20 cellular contexts compared by ENCODE assay signal in the genomic region with DNA sequence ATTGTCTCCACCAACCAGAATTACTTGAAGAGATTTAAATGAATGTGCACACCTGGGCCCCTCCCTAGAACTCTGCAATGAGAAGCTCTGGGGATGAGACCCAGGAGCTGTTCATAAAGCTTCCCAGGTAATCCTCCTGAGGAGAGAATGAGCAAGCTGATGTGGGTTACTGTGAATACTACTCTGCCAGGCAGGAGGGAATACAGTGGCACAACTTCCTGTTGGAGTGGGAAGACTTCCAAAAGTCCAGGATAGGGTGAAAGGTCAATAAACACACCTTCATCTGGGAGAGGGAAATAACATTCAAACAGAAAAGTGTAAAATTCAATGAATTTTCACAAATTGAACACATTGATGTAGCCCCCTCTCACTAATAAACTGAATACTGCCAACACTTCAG.
A peak's percentile ranks its signal among the peaks of the same experiment; 100 is the strongest.
DNase-seq lines count a peak whose midpoint lies in the region; ATAC-seq, FAIRE-seq and TF ChIP-seq lines count a peak whose summit lies in the region.
"Had no signal": no experiment of that assay in that cellular context is flagged by ENCODE, and none has a peak within 500 bp of the region (broad histone marks: within the 10 kb centered on the region; RNA-seq: fewer than 3 reads in every experiment).

No MANE protein-coding gene starts in this region.

- H3K9ac ChIP-seq in HepG2 (ENCODE audit: insufficient read depth, low read depth, low read length) (no peak overlapping the region), mammary epithelial cell (ENCODE audit: insufficient read depth, low read length) (no peak overlapping the region)

- in situ Hi-C loops in HepG2 (cut with HindIII; ENCODE audit: extremely low pct_ligation_motif_present, low pct_unique_long_range_greater_than_20kb): no loop called here
- in situ Hi-C loops in mammary epithelial cell (cut with MboI; ENCODE audit: low sequenced_read_pairs in 2 of 2): no loop called here

- H3K36me3 ChIP-seq in right lobe of liver (no peaks in the 10 kb centered on the region), HepG2 (replicated peaks in 1 of 2; ENCODE audit: control insufficient read depth in 1 of 2, insufficient read depth in 2 of 2, low read length in 2 of 2) (no peaks in the 10 kb centered on the region), mammary epithelial cell (ENCODE audit: insufficient read depth, low read length) (no peaks in the 10 kb centered on the region), heart right ventricle (no peaks in the 10 kb centered on the region)

- H4K20me1 ChIP-seq in HepG2 (ENCODE audit: insufficient read depth, low read length) (no peaks in the 10 kb centered on the region), mammary epithelial cell (ENCODE audit: insufficient read depth, low read length) (no peaks in the 10 kb centered on the region)

- TF ChIP-seq POLR2A in right lobe of liver (IDR thresholded peaks at IDR 0.05): no peak
- no peak for TF ChIP-seq POLR2A in HepG2 (IDR thresholded peaks at IDR 0.05; ENCODE audit: insufficient read depth in 1 of 2, low read depth in 2 of 2, low read length in 2 of 2)

- no peak overlapping the region for H3K4me3 ChIP-seq in right lobe of liver
- H3K4me3 ChIP-seq in HepG2 (replicated peaks in 1 of 3; ENCODE audit: insufficient read depth in 1 of 3, low read depth in 2 of 3, low read length in 3 of 3): no peak overlapping the region
- no peak overlapping the region for H3K4me3 ChIP-seq in mammary epithelial cell (replicated peaks in 1 of 3; ENCODE audit: insufficient read depth in 1 of 3, low read depth in 2 of 3, low read length in 3 of 3)
- H3K4me3 ChIP-seq in heart right ventricle: no peak overlapping the region
- H3K4me3 ChIP-seq: A549 had no signal

- H3K27me3 ChIP-seq in right lobe of liver (no peaks in the 10 kb centered on the region), HepG2 (ENCODE audit: control insufficient read depth in 1 of 2, insufficient read depth in 2 of 2, low read length in 2 of 2) (no peaks in the 10 kb centered on the region), mammary epithelial cell (ENCODE audit: insufficient read depth, low read length) (no peaks in the 10 kb centered on the region), heart right ventricle (no peaks in the 10 kb centered on the region)

- dilution Hi-C loops in mammary epithelial cell (cut with HindIII; ENCODE audit: low sequenced_read_pairs): no loop called here

- H2AFZ ChIP-seq in HepG2 (ENCODE audit: low read length) (no peak overlapping the region), mammary epithelial cell (ENCODE audit: low read depth, low read length) (peak overlapping the region; percentile 49)

- no peak for FAIRE-seq in HepG2 (lab: Jason Lieb, UNC)
- FAIRE-seq: A549, D721Med, HTR-8/SVneo had no signal

- H3K4me2 ChIP-seq in HepG2 (ENCODE audit: low read depth, low read length): no peak overlapping the region
- no peak overlapping the region for H3K4me2 ChIP-seq in mammary epithelial cell (ENCODE audit: insufficient read depth, low read depth, low read length)
- H3K4me2 ChIP-seq: A549 had no signal

- CTCF ChIA-PET in HepG2 (lab: Yijun Ruan, JAX; ENCODE audit: low intra/inter-chr PET ratio, low total read pairs): no interaction called here
- CTCF ChIA-PET in mammary epithelial cell (lab: Charles Lee; ENCODE audit: low non-redundant PET): no interaction called here

- H3K27ac ChIP-seq in right lobe of liver (no peak overlapping the region), HepG2 (ENCODE audit: extremely low read length, insufficient read depth, low read length) (no peak overlapping the region), mammary epithelial cell (ENCODE audit: insufficient read depth, low read depth, low read length) (no peak overlapping the region), heart right ventricle (no peak overlapping the region)
- H3K27ac ChIP-seq: A549, C4-2B had no signal

- H3K9me3 ChIP-seq in right lobe of liver (no peaks in the 10 kb centered on the region), HepG2 (ENCODE audit: low read length) (no peaks in the 10 kb centered on the region), mammary epithelial cell (replicated peaks; ENCODE audit: insufficient read depth, low read length) (no peaks in the 10 kb centered on the region), heart right ventricle (no peaks in the 10 kb centered on the region)
- H3K9me3 ChIP-seq: A549, Caco-2 had no signal

- no peak for TF ChIP-seq EP300 in HepG2 (IDR thresholded peaks at IDR 0.05; ENCODE audit: low read depth in 2 of 2, low read length in 2 of 2)
- no peak for TF ChIP-seq EP300 in HepG2 (CRISPR knock-in tag; IDR thresholded peaks at IDR 0.05; ENCODE audit: borderline replicate concordance)

- DNase-seq in right lobe of liver (no peak), HepG2 (ENCODE audit: low spot score) (no peak), mammary epithelial cell (no peak), left colon (no peak), heart right ventricle (no peak), cerebellum (ENCODE audit: low spot score) (no peak)
- DNase-seq: AML-193; Caco-2; CD4-positive, alpha-beta T cell; DMS79 treated with DMSO at 0.1 percent for 48 hours; GF-D8; GOT3; H7; HFFc6 had no signal

- H3K4me1 ChIP-seq in right lobe of liver (no peaks in the 10 kb centered on the region), HepG2 (ENCODE audit: insufficient read depth, low read length) (no peaks in the 10 kb centered on the region), mammary epithelial cell (ENCODE audit: insufficient read depth, low read length) (peaks cover 21% of the 10 kb centered on the region), heart right ventricle (no peaks in the 10 kb centered on the region)
- H3K4me1 ChIP-seq: A549, Caco-2 had no signal

- POLR2A ChIA-PET in HepG2 (lab: Yijun Ruan, JAX): no interaction called here

- peak; percentile 56 to 93 (median 66) for ATAC-seq in right lobe of liver
- no peak for ATAC-seq in HepG2
- ATAC-seq in left colon: peak; percentile 27
- no peak for ATAC-seq in heart right ventricle
- no peak for ATAC-seq in HG03354 (IDR thresholded peaks at IDR 0.05; ENCODE audit: poor library complexity, severe bottlenecking, unreplicated experiment)
- ATAC-seq: A549, HCT116 had no signal

- intact Hi-C loops in right lobe of liver (cut with DNase I) (no loop called here), HepG2 (cut with micrococcal nuclease; ENCODE audit: unreplicated experiment) (no loop called here), mammary epithelial cell (cut with micrococcal nuclease) (no loop called here), left colon (cut with DNase I, micrococcal nuclease) (no loop called here), heart right ventricle (cut with DNase I) (no loop called here)

- TF ChIP-seq CTCF in right lobe of liver (IDR thresholded peaks at IDR 0.05) (no peak), HepG2 (CRISPR knock-in tag; IDR thresholded peaks at IDR 0.05) (no peak), mammary epithelial cell (conservative IDR thresholded peaks at IDR 0.05 in 1 of 2, IDR thresholded peaks at IDR 0.05 in 1 of 2; ENCODE audit: extremely low read depth in 1 of 2, insufficient read depth in 1 of 2, low read depth in 1 of 2, low read length in 2 of 2) (no peak), heart right ventricle (IDR thresholded peaks at IDR 0.05) (no peak)

- BruUV-seq in HepG2 (replicated peaks; lab: Mats Ljungman, UMichigan): no TSS peak
- no TSS peak for BruUV-seq in mammary epithelial cell (replicated peaks; lab: Mats Ljungman, UMichigan)

- no peak for TF ChIP-seq RAD21 in HepG2 (CRISPR knock-in tag; IDR thresholded peaks at IDR 0.05)

- no peaks in the 10 kb centered on the region for H3K79me2 ChIP-seq in HepG2 (ENCODE audit: insufficient read depth, low read length)
- H3K79me2 ChIP-seq in mammary epithelial cell (ENCODE audit: insufficient read depth, low read length): no peaks in the 10 kb centered on the region

TF ChIP-seq in HepG2, 621 proteins besides CTCF, POLR2A, EP300 and RAD21:
- no peak for TF ChIP-seq DPF2 (CRISPR knock-in tag; IDR thresholded peaks at IDR 0.05; ENCODE audit: borderline replicate concordance, low read depth)
- TF ChIP-seq ZNF329 (CRISPR knock-in tag; IDR thresholded peaks at IDR 0.05; ENCODE audit: low read depth): no peak
- no peak for TF ChIP-seq KLF9 (CRISPR knock-in tag; IDR thresholded peaks at IDR 0.05; ENCODE audit: low read depth)
- TF ChIP-seq ELF1 (CRISPR knock-in tag; IDR thresholded peaks at IDR 0.05): no peak
- TF ChIP-seq PTBP1 (IDR thresholded peaks at IDR 0.05; ENCODE audit: low read depth, low read length, poor library complexity, severe bottlenecking): no peak
- no peak for TF ChIP-seq ZNF576 (CRISPR knock-in tag; IDR thresholded peaks at IDR 0.05)
- TF ChIP-seq PHF8 (CRISPR knock-in tag; IDR thresholded peaks at IDR 0.05): no peak
- TF ChIP-seq ZNF225 (CRISPR knock-in tag; IDR thresholded peaks at IDR 0.05): no peak
- TF ChIP-seq SMAD3 (CRISPR knock-in tag; IDR thresholded peaks at IDR 0.05): no peak

Comparison
In these comparisons a context has a peak if more than half of its experiments do, and no peak if none do; other contexts are left out.
1. ATAC-seq: peak in right lobe of liver (4 of 4) and left colon (single experiment); none in HepG2 (single experiment), heart right ventricle (0 of 8) and HG03354 (single experiment).